Comparison of ENCODE assay signal across 20 cellular contexts in genomic region chr4:176920694-176921093, GRCh38.
DNase-seq lines count a peak whose midpoint lies in the region; ATAC-seq, FAIRE-seq and TF ChIP-seq lines count a peak whose summit lies in the region.
"Had no signal": no experiment of that assay in that cellular context is flagged by ENCODE, and none has a peak within 500 bp of the region (broad histone marks: within the 10 kb centered on the region; RNA-seq: fewer than 3 reads in every experiment).

No MANE protein-coding gene starts in this region.

- H3K36me3 ChIP-seq in keratinocyte (ENCODE audit: control insufficient read depth in 2 of 2, extremely low read depth in 1 of 2, insufficient read depth in 2 of 2, low read length in 2 of 2): no peaks in the 10 kb centered on the region
- H3K36me3 ChIP-seq: thoracic aorta had no signal

- no peaks in the 10 kb centered on the region for H3K27me3 ChIP-seq in keratinocyte (ENCODE audit: control insufficient read depth, extremely low read depth, insufficient read depth, low read length)

- H3K27ac ChIP-seq in keratinocyte (ENCODE audit: control insufficient read depth, insufficient read depth, low read length): peak overlapping the region; percentile 20
- H3K27ac ChIP-seq: thoracic aorta had no signal

- H3K79me2 ChIP-seq in keratinocyte (ENCODE audit: control insufficient read depth, insufficient read depth, low read length): no peaks in the 10 kb centered on the region

- no peak overlapping the region for H2AFZ ChIP-seq in keratinocyte (ENCODE audit: control insufficient read depth, low read length)

- peak; percentile 40 for DNase-seq in AG10803 (ENCODE audit: low read depth)
- DNase-seq in NCI-H226: peak; percentile 40
- DNase-seq in choroid plexus epithelial cell (ENCODE audit: low read depth): peak; percentile 68
- peak; percentile 23 for DNase-seq in keratinocyte (ENCODE audit: low read depth, low spot score)
- DNase-seq in NCI-H526 treated with DMSO at 0.1 percent for 48 hours (lab: John Stamatoyannopoulos, UW): no peak
- no peak for DNase-seq in NCI-H128 (lab: John Stamatoyannopoulos, UW; ENCODE audit: unreplicated experiment)
- DNase-seq: ACHN; activated CD4-positive, alpha-beta T cell treated with anti-CD3 and anti-CD28 coated beads, Interleukin-2, amount 10 ng/mL, durations not matched to agents 24 days and 14 days; COR-L47; erythroblast; GF-D8; left ventricle myocardium superior; natural killer cell; NCI-H2107; SHP77 treated with DMSO at 0.1 percent for 48 hours; stimulated activated CD4-positive, alpha-beta T cell treated with anti-CD3 and anti-CD28 coated beads, Interleukin-1b, Interleukin-23, amount 100 ng/mL, for 48 hours; T-helper 9 cell had no signal

- peaks cover 12% of the 10 kb centered on the region for H3K4me1 ChIP-seq in keratinocyte (ENCODE audit: control insufficient read depth, extremely low read depth, insufficient read depth, low read length)

- no peak for TF ChIP-seq CTCF in AG10803 (conservative IDR thresholded peaks at IDR 0.05; ENCODE audit: low read length)
- TF ChIP-seq CTCF in choroid plexus epithelial cell (conservative IDR thresholded peaks at IDR 0.05; ENCODE audit: low read depth, low read length): no peak
- no peak for TF ChIP-seq CTCF in keratinocyte (optimal IDR thresholded peaks at IDR 0.05 in 1 of 3, IDR thresholded peaks at IDR 0.05 in 1 of 3, conservative IDR thresholded peaks at IDR 0.05 in 1 of 3; ENCODE audit: extremely low read depth in 1 of 3, insufficient read depth in 2 of 3, low read length in 3 of 3)

- dilution Hi-C loops in keratinocyte (cut with MboI; ENCODE audit: extremely low pct_ligation_motif_present, low sequenced_read_pairs): no loop called here

- H3K4me2 ChIP-seq in keratinocyte (ENCODE audit: control insufficient read depth, extremely low read depth, insufficient read depth, low read depth, low read length): peak overlapping the region; percentile 27

- ATAC-seq in HG03439 (IDR thresholded peaks at IDR 0.05; ENCODE audit: unreplicated experiment) (no peak), HG03196 (IDR thresholded peaks at IDR 0.05; ENCODE audit: unreplicated experiment) (no peak)
- ATAC-seq: left ventricle myocardium superior, natural killer cell had no signal

- no peak overlapping the region for H3K9ac ChIP-seq in keratinocyte (ENCODE audit: control insufficient read depth, extremely low read depth, insufficient read depth, low read length)

- H3K4me3 ChIP-seq in AG10803 (ENCODE audit: low read length): no peak overlapping the region
- no peak overlapping the region for H3K4me3 ChIP-seq in choroid plexus epithelial cell (ENCODE audit: low read depth, low read length)
- no peak overlapping the region for H3K4me3 ChIP-seq in keratinocyte (ENCODE audit: control insufficient read depth in 2 of 3, extremely low read depth in 1 of 3, insufficient read depth in 2 of 3, low read depth in 1 of 3, low read length in 3 of 3)
- H3K4me3 ChIP-seq: thoracic aorta had no signal

- peak; percentile 86 for FAIRE-seq in keratinocyte (lab: Jason Lieb, UNC)

- peaks cover 3% of the 10 kb centered on the region for H3K9me3 ChIP-seq in keratinocyte (ENCODE audit: control insufficient read depth, low read depth, low read length)
- H3K9me3 ChIP-seq: thoracic aorta had no signal

- H3K9me1 ChIP-seq in keratinocyte (ENCODE audit: control insufficient read depth, extremely low read depth, insufficient read depth, low read length): no peaks in the 10 kb centered on the region

- H4K20me1 ChIP-seq in keratinocyte (ENCODE audit: control insufficient read depth, extremely low read depth, insufficient read depth, low read length): no peaks in the 10 kb centered on the region

Comparison
In these comparisons a context has a peak if more than half of its experiments do, and no peak if none do; other contexts are left out.
1. DNase-seq: peak in AG10803 (single experiment), NCI-H226 (single experiment), choroid plexus epithelial cell (single experiment) and keratinocyte (single experiment); none in NCI-H526 treated with DMSO at 0.1 percent for 48 hours (single experiment) and NCI-H128 (single experiment).